22 cellular contexts compared by ENCODE assay signal in genomic region chr1:247452447-247453039, GRCh38. TPM values are rescaled to one million over a fixed set of nuclear protein-coding genes. Genes with fewer than 3 reads are reported as not detected.
DNase-seq lines count a peak whose midpoint lies in the region; TF ChIP-seq lines count a peak whose summit lies in the region.
"Had no signal": no experiment of that assay in that cellular context is flagged by ENCODE, and none has a peak within 500 bp of the region (broad histone marks: within the 10 kb centered on the region; RNA-seq: fewer than 3 reads in every experiment).

No MANE protein-coding gene starts in this region.

- no peaks in the 10 kb centered on the region for H4K20me1 ChIP-seq in neural cell (ENCODE audit: insufficient read depth)

- no peaks in the 10 kb centered on the region for H3K27me3 ChIP-seq in neural cell (ENCODE audit: insufficient read depth, low read depth, low read length)
- peaks cover 0 to 5% (median 0%) of the 10 kb centered on the region in 4 donors for H3K27me3 ChIP-seq in esophagus squamous epithelium

- TF ChIP-seq EP300 in neural cell (conservative IDR thresholded peaks at IDR 0.05; ENCODE audit: poor library complexity, severe bottlenecking) = peak; percentile 15

- H3K36me3 ChIP-seq in neural cell (ENCODE audit: insufficient read depth, low read length) (no peaks in the 10 kb centered on the region), esophagus squamous epithelium (no peaks in the 10 kb centered on the region)
- H3K36me3 ChIP-seq: BE2C had no signal

- H3K9me3 ChIP-seq in neural cell (ENCODE audit: low read length) = no peaks in the 10 kb centered on the region
- H3K9me3 ChIP-seq in esophagus squamous epithelium = no peaks in the 10 kb centered on the region
- H3K9me3 ChIP-seq: BE2C had no signal

- CTCF ChIA-PET in HEK293T (lab: Yijun Ruan, JAX) = no interaction called here

- H3K9ac ChIP-seq in neural cell (ENCODE audit: low read length) = no peak overlapping the region
- H3K9ac ChIP-seq: GM23248, KMS-11 had no signal

- intact Hi-C loops in esophagus squamous epithelium (cut with DNase I) = no loop called here

- TF ChIP-seq CTCF in neural cell (IDR thresholded peaks at IDR 0.05; ENCODE audit: poor library complexity, severe bottlenecking) = peak; percentile 62
- TF ChIP-seq CTCF in esophagus squamous epithelium (IDR thresholded peaks at IDR 0.05) = no peak

- H3K4me2 ChIP-seq in neural cell (ENCODE audit: low read length) = no peak overlapping the region
- H3K4me2 ChIP-seq: KMS-11, PC-9 had no signal

- no peaks in the 10 kb centered on the region for H3K9me2 ChIP-seq in neural cell (ENCODE audit: insufficient read depth, low read length)

- WGBS in esophagus squamous epithelium, 2 donors = 61 to 76% methylated on average over 9 to 12 of the region's 12 CpGs

- TF ChIP-seq POLR2A in esophagus squamous epithelium (IDR thresholded peaks at IDR 0.05) = no peak

- no peaks in the 10 kb centered on the region for H3F3A ChIP-seq in neural cell (ENCODE audit: insufficient read depth, low read length, poor library complexity, severe bottlenecking)

- H3K4me1 ChIP-seq in esophagus squamous epithelium = peaks cover 0 to 6% (median 0%) of the 10 kb centered on the region in 3 donors
- H3K4me1 ChIP-seq: BE2C had no signal

- H3K27ac ChIP-seq in neural cell (ENCODE audit: low read length) (no peak overlapping the region), esophagus squamous epithelium (no peak overlapping the region)
- H3K27ac ChIP-seq: 22Rv1, GM23248, KMS-11, PC-9 had no signal

- H3K4me3 ChIP-seq in neural cell (ENCODE audit: low read length) = no peak overlapping the region
- no peak overlapping the region for H3K4me3 ChIP-seq in esophagus squamous epithelium
- H3K4me3 ChIP-seq: GM23248, PC-9 had no signal

- H3K79me2 ChIP-seq in neural cell (replicated peaks; ENCODE audit: insufficient read depth, low read length) = no peaks in the 10 kb centered on the region

- TF ChIP-seq RAD21 in neural cell (conservative IDR thresholded peaks at IDR 0.05) = peak; percentile 59

- H2AFZ ChIP-seq in neural cell (ENCODE audit: low read depth, low read length) = no peak overlapping the region
- H2AFZ ChIP-seq: GM23248, PC-9 had no signal

- DNase-seq in DMS53 (lab: John Stamatoyannopoulos, UW) (peak; percentile 15), DMS53 treated with DMSO at 0.1 percent for 48 hours (lab: John Stamatoyannopoulos, UW; ENCODE audit: unreplicated experiment) (no peak), HEK293T (ENCODE audit: extremely low spot score) (no peak), SHP77 treated with DMSO at 0.1 percent for 48 hours (lab: John Stamatoyannopoulos, UW) (peak; percentile 6), SW 1271 (lab: John Stamatoyannopoulos, UW) (no peak), esophagus squamous epithelium (lab: John Stamatoyannopoulos, UW) (no peak), NCI-H1105 treated with DMSO at 0.1 percent for 48 hours (lab: John Stamatoyannopoulos, UW) (no peak)
- DNase-seq: BE2C; Calu3; CD4-positive, alpha-beta memory T cell; DMS79 treated with DMSO at 0.1 percent for 48 hours; GM23248; NCI-H1930; PC-9; Right ventricle myocardium superior had no signal

- POLR2A ChIA-PET in HEK293T (lab: Yijun Ruan, JAX) = no interaction called here

TF ChIP-seq in HEK293T, 16 proteins besides CTCF, POLR2A, EP300 and RAD21:
- TF ChIP-seq PKNOX1 (IDR thresholded peaks at IDR 0.05) (peak; percentile 60), FOXK2 (IDR thresholded peaks at IDR 0.05) (no peak)
TF ChIP-seq in HEK293T: peak in this region for 1.

TF ChIP-seq in neural cell, 6 proteins besides CTCF, POLR2A, EP300 and RAD21:
- TF ChIP-seq SMC3 (conservative IDR thresholded peaks at IDR 0.05; ENCODE audit: poor library complexity) (peak; percentile 35), EZH2 (IDR thresholded peaks at IDR 0.05; ENCODE audit: borderline replicate concordance, insufficient read depth, low read length, poor library complexity, severe bottlenecking) (no peak), MXI1 (conservative IDR thresholded peaks at IDR 0.05; ENCODE audit: poor library complexity, severe bottlenecking) (no peak)

RNA-seq across cellular contexts. Expression of gene OR2B11, which starts 5.4 kb away (rescaled TPM):
- polyA plus RNA-seq in neural cell = not detected in 2 replicates
- not detected in 2 replicates for polyA minus RNA-seq in neural cell
- total RNA-seq in esophagus squamous epithelium = not detected
- total RNA-seq: Calu3; CD4-positive, alpha-beta memory T cell; GM23248; MCF 10A; NCI-H460; PC-9; Right ventricle myocardium superior; T-helper 1 cell treated with Interleukin-12 subunit alpha and Interleukin-12 subunit beta and Interleukin-4 antibody, amounts not matched to agents 30 ng/mL and 1 ng/mL, for 36 hours had no signal
- polyA plus RNA-seq: AG04450; CD4-positive, alpha-beta memory T cell; GM23248 had no signal

RNA-seq across cellular contexts. Expression of gene NLRP3, which starts 36.6 kb away (rescaled TPM):
- polyA plus RNA-seq in neural cell = 0.36 and 0.82 TPM in 2 replicates
- 0.35 TPM in 1 of 2 replicates, not detected in the other for polyA minus RNA-seq in neural cell
- total RNA-seq in esophagus squamous epithelium = 1 to 10 TPM in 3 of 4 donors, under 1 TPM in 1; 0.57 to 2.3 (median 1.8) TPM
- total RNA-seq: NCI-H460, PC-9 had no signal

Comparison
In these comparisons a context has a peak if more than half of its experiments do, and no peak if none do; other contexts are left out.
1. DNase-seq: peak in DMS53 (single experiment) and SHP77 treated with DMSO at 0.1 percent for 48 hours (single experiment); none in DMS53 treated with DMSO at 0.1 percent for 48 hours (single experiment), HEK293T (single experiment), SW 1271 (0 of 2), esophagus squamous epithelium (single experiment) and NCI-H1105 treated with DMSO at 0.1 percent for 48 hours (single experiment).